11 cellular contexts compared by ENCODE assay signal in genomic region chr19:14385492-14385891, GRCh38. TPM values are rescaled to one million over a fixed set of nuclear protein-coding genes. Genes with fewer than 3 reads are reported as not detected.
DNase-seq lines count a peak whose midpoint lies in the region; ATAC-seq and TF ChIP-seq lines count a peak whose summit lies in the region.
"Had no signal": no experiment of that assay in that cellular context is flagged by ENCODE, and none has a peak within 500 bp of the region (broad histone marks: within the 10 kb centered on the region; RNA-seq: fewer than 3 reads in every experiment).

No MANE protein-coding gene starts in this region.

- peak overlapping the region; percentile 91 to 100 (median 96) for H3K4me3 Mint-ChIP-seq in CD4-positive, CD25-positive, alpha-beta regulatory T cell
- peak overlapping the region; percentile 98 for H3K4me3 Mint-ChIP-seq in activated naive CD8-positive, alpha-beta T cell treated with anti-CD3 and anti-CD28 coated beads, Interleukin-2, amount 10 ng/mL, durations not matched to agents 7 days and 5 days

- intact Hi-C loops in psoas muscle (cut with DNase I) = no loop called here

- POLR2A ChIA-PET in activated naive CD8-positive, alpha-beta T cell treated with anti-CD3 and anti-CD28 coated beads, Interleukin-2, amount 10 ng/mL, durations not matched to agents 7 days and 5 days (lab: Charles Lee) = interaction anchor here (0.6 to 12.1 kb wide), 6 partner anchors 11 to 185 kb away, joined by 4 to 747 read pairs (median 24); no protein-coding TSS in a partner anchor

- H3K27me3 ChIP-seq in CD4-positive, CD25-positive, alpha-beta regulatory T cell (ENCODE audit: control insufficient read depth, insufficient read depth, low read length) = no peaks in the 10 kb centered on the region
- H3K27me3 ChIP-seq in H7 (ENCODE audit: control insufficient read depth, insufficient read depth, low read length) (no peaks in the 10 kb centered on the region), psoas muscle (ENCODE audit: insufficient read depth in 3 of 3, low read length in 2 of 3) (no peaks in the 10 kb centered on the region), MM.1S (replicated peaks; ENCODE audit: insufficient read depth, low read length) (peaks cover 47% of the 10 kb centered on the region)

- peaks cover 0 to 1% (median 0%) of the 10 kb centered on the region in 7 donors for H3K9me3 Mint-ChIP-seq in CD4-positive, CD25-positive, alpha-beta regulatory T cell
- H3K9me3 Mint-ChIP-seq in activated naive CD8-positive, alpha-beta T cell treated with anti-CD3 and anti-CD28 coated beads, Interleukin-2, amount 10 ng/mL, durations not matched to agents 7 days and 5 days = no peaks in the 10 kb centered on the region

- peak overlapping the region; percentile 90 to 98 (median 96) for H3K27ac Mint-ChIP-seq in CD4-positive, CD25-positive, alpha-beta regulatory T cell
- peak overlapping the region; percentile 95 for H3K27ac Mint-ChIP-seq in activated naive CD8-positive, alpha-beta T cell treated with anti-CD3 and anti-CD28 coated beads, Interleukin-2, amount 10 ng/mL, durations not matched to agents 7 days and 5 days

- no peaks in the 10 kb centered on the region for H3K9me3 ChIP-seq in CD4-positive, CD25-positive, alpha-beta regulatory T cell (ENCODE audit: control insufficient read depth in 2 of 2, low read length in 2 of 2)
- H3K9me3 ChIP-seq in psoas muscle = no peaks in the 10 kb centered on the region
- no peaks in the 10 kb centered on the region for H3K9me3 ChIP-seq in MM.1S (replicated peaks; ENCODE audit: insufficient read depth, low read length)

- no peak overlapping the region for H2AFZ ChIP-seq in MM.1S (ENCODE audit: low read length)

- no peaks in the 10 kb centered on the region for H3K9me2 ChIP-seq in MM.1S (replicated peaks; ENCODE audit: insufficient read depth, low read length)

- H3K36me3 Mint-ChIP-seq in CD4-positive, CD25-positive, alpha-beta regulatory T cell = peaks cover 12% of the 10 kb centered on the region
- peaks cover 36% of the 10 kb centered on the region for H3K36me3 Mint-ChIP-seq in activated naive CD8-positive, alpha-beta T cell treated with anti-CD3 and anti-CD28 coated beads, Interleukin-2, amount 10 ng/mL, durations not matched to agents 7 days and 5 days

- peak in 1 of 3 donors; percentile 27 for DNase-seq in CD4-positive, CD25-positive, alpha-beta regulatory T cell
- DNase-seq in H7 (peak; percentile 4), psoas muscle (no peak), SW 1271 (lab: John Stamatoyannopoulos, UW) (no peak), MM.1S (no peak), amniotic stem cell (lab: John Stamatoyannopoulos, UW) (no peak), omental fat pad (ENCODE audit: low spot score) (no peak)
- DNase-seq in activated naive CD8-positive, alpha-beta T cell treated with anti-CD3 and anti-CD28 coated beads, Interleukin-2, amount 10 ng/mL, durations not matched to agents 7 days and 5 days = no peak
- DNase-seq: Karpas-422, occipital lobe had no signal

- peaks cover 12% of the 10 kb centered on the region for H3K36me3 ChIP-seq in CD4-positive, CD25-positive, alpha-beta regulatory T cell (ENCODE audit: control insufficient read depth, insufficient read depth, low read length)
- no peaks in the 10 kb centered on the region for H3K36me3 ChIP-seq in H7 (replicated peaks; ENCODE audit: control insufficient read depth, insufficient read depth, low read length)
- H3K36me3 ChIP-seq in psoas muscle (ENCODE audit: insufficient read depth in 1 of 2, low read depth in 1 of 2) = peaks cover 0 to 13% of the 10 kb centered on the region in 2 donors
- no peaks in the 10 kb centered on the region for H3K36me3 ChIP-seq in MM.1S (replicated peaks; ENCODE audit: insufficient read depth, low read length)

- H3K27ac ChIP-seq in CD4-positive, CD25-positive, alpha-beta regulatory T cell (ENCODE audit: insufficient read depth, low read length, poor library complexity, severe bottlenecking) = peak overlapping the region; percentile 98
- H3K27ac ChIP-seq in psoas muscle (peak overlapping the region; percentile 95), MM.1S (ENCODE audit: low read length) (no peak overlapping the region)

- peaks cover 44% of the 10 kb centered on the region for H3K4me1 ChIP-seq in CD4-positive, CD25-positive, alpha-beta regulatory T cell (ENCODE audit: control insufficient read depth, insufficient read depth, low read length, poor library complexity, severe bottlenecking)
- H3K4me1 ChIP-seq in psoas muscle (peaks cover 29% of the 10 kb centered on the region), MM.1S (ENCODE audit: low read length) (no peaks in the 10 kb centered on the region)

- 76 to 89% (median 83%) methylated on average over 11 of the region's 11 CpGs for WGBS in psoas muscle, 3 donors

- no peak overlapping the region for H3K9ac ChIP-seq in MM.1S (ENCODE audit: low read length)

- TF ChIP-seq CTCF in psoas muscle (IDR thresholded peaks at IDR 0.05) (no peak), MM.1S (IDR thresholded peaks at IDR 0.05; ENCODE audit: low read length) (no peak), omental fat pad (IDR thresholded peaks at IDR 0.05) (no peak)

- no peak overlapping the region for H3K4me2 ChIP-seq in MM.1S (ENCODE audit: low read depth, low read length)

- H3K4me1 Mint-ChIP-seq in CD4-positive, CD25-positive, alpha-beta regulatory T cell = peaks cover 10 to 34% (median 19%) of the 10 kb centered on the region in 4 donors
- peaks cover 19% of the 10 kb centered on the region for H3K4me1 Mint-ChIP-seq in activated naive CD8-positive, alpha-beta T cell treated with anti-CD3 and anti-CD28 coated beads, Interleukin-2, amount 10 ng/mL, durations not matched to agents 7 days and 5 days

- ATAC-seq in CD4-positive, CD25-positive, alpha-beta regulatory T cell (ENCODE audit: low read depth in 2 of 2) = no peak
- no peak for ATAC-seq in activated naive CD8-positive, alpha-beta T cell treated with anti-CD3 and anti-CD28 coated beads, Interleukin-2, amount 10 ng/mL, durations not matched to agents 7 days and 5 days (ENCODE audit: low read depth)
- ATAC-seq in psoas muscle (no peak), omental fat pad (ENCODE audit: low FRiP score) (no peak)
- ATAC-seq: activated CD4-positive, CD25-positive, alpha-beta regulatory T cell treated with anti-CD3 and anti-CD28 coated beads, Interleukin-2, amount 50 U/mL, for 24 hours had no signal

- peak overlapping the region; percentile 95 for H3K4me3 ChIP-seq in CD4-positive, CD25-positive, alpha-beta regulatory T cell (ENCODE audit: low read depth, low read length)
- H3K4me3 ChIP-seq in H7 (ENCODE audit: insufficient read depth, low read depth, low read length) (no peak overlapping the region), psoas muscle (no peak overlapping the region), MM.1S (ENCODE audit: low read length) (no peak overlapping the region)

- H4K20me1 ChIP-seq in MM.1S (ENCODE audit: insufficient read depth, low read length) = no peaks in the 10 kb centered on the region

- H3K27me3 Mint-ChIP-seq in CD4-positive, CD25-positive, alpha-beta regulatory T cell = peaks cover 8% of the 10 kb centered on the region
- H3K27me3 Mint-ChIP-seq in activated naive CD8-positive, alpha-beta T cell treated with anti-CD3 and anti-CD28 coated beads, Interleukin-2, amount 10 ng/mL, durations not matched to agents 7 days and 5 days = no peaks in the 10 kb centered on the region

- no peaks in the 10 kb centered on the region for H3F3A ChIP-seq in MM.1S (ENCODE audit: insufficient read depth, low read length)

- H3K79me2 ChIP-seq in MM.1S (ENCODE audit: low read length) = no peaks in the 10 kb centered on the region

RNA-seq across cellular contexts. Expression of gene ADGRE5, which starts 4.2 kb away (rescaled TPM):
- 670 TPM for total RNA-seq in CD4-positive, CD25-positive, alpha-beta regulatory T cell
- 100 to 1,000 TPM; 122 to 174 (median 144) TPM for polyA plus RNA-seq in CD4-positive, CD25-positive, alpha-beta regulatory T cell
- 5.9 and 6.1 TPM in 2 replicates for total RNA-seq in H7 (2014; rRNA removed; shearing (Covaris generic))
- 100 to 1,000 TPM; 304 to 315 TPM for total RNA-seq in activated naive CD8-positive, alpha-beta T cell treated with anti-CD3 and anti-CD28 coated beads, Interleukin-2, amount 10 ng/mL, durations not matched to agents 7 days and 5 days
- 10 to 100 TPM; 20.8 to 57.6 (median 40.1) TPM for total RNA-seq in psoas muscle
- polyA plus RNA-seq in psoas muscle = 10 to 100 TPM; 15.6 to 40.2 (median 28.5) TPM
- 100 to 1,000 TPM in 1 of 4 donors, 10 to 100 TPM in 3; 38.1 to 106 (median 62.8) TPM for total RNA-seq in omental fat pad

RNA-seq across cellular contexts. Expression of gene DDX39A, which starts 33.6 kb away (rescaled TPM):
- total RNA-seq in CD4-positive, CD25-positive, alpha-beta regulatory T cell = 232 TPM
- 100 to 1,000 TPM; 110 to 150 (median 125) TPM for polyA plus RNA-seq in CD4-positive, CD25-positive, alpha-beta regulatory T cell
- 94.6 and 131 TPM in 2 replicates for total RNA-seq in H7 (2014; rRNA removed; shearing (Covaris generic))
- total RNA-seq in activated naive CD8-positive, alpha-beta T cell treated with anti-CD3 and anti-CD28 coated beads, Interleukin-2, amount 10 ng/mL, durations not matched to agents 7 days and 5 days = 100 to 1,000 TPM; 192 to 202 TPM
- total RNA-seq in psoas muscle (10 to 100 TPM; 14.8 to 32.4 (median 26.6) TPM), omental fat pad (100 to 1,000 TPM in 1 of 4 donors, 10 to 100 TPM in 3; 68.4 to 139 (median 76.3) TPM)
- 10 to 100 TPM; 38.7 to 93.0 (median 45.3) TPM for polyA plus RNA-seq in psoas muscle

RNA-seq across cellular contexts. Expression of gene PKN1, which starts 47.6 kb away (rescaled TPM):
- total RNA-seq in CD4-positive, CD25-positive, alpha-beta regulatory T cell = 151 TPM
- polyA plus RNA-seq in CD4-positive, CD25-positive, alpha-beta regulatory T cell = 10 to 100 TPM; 43.2 to 61.7 (median 52.1) TPM
- 108 and 127 TPM in 2 replicates for total RNA-seq in H7 (2014; rRNA removed; shearing (Covaris generic))
- 100 to 1,000 TPM; 244 to 265 TPM for total RNA-seq in activated naive CD8-positive, alpha-beta T cell treated with anti-CD3 and anti-CD28 coated beads, Interleukin-2, amount 10 ng/mL, durations not matched to agents 7 days and 5 days
- total RNA-seq in psoas muscle (100 to 1,000 TPM in 2 of 4 donors, 10 to 100 TPM in 2; 61.1 to 136 (median 102) TPM), omental fat pad (100 to 1,000 TPM in 1 of 4 donors, 10 to 100 TPM in 3; 47.3 to 104 (median 85.0) TPM)
- 10 to 100 TPM; 40.7 to 69.2 (median 62.9) TPM for polyA plus RNA-seq in psoas muscle
